Comparison of ENCODE assay signal across 10 cellular contexts in genomic region chr2:34340307-34340706, GRCh38.
"Had no signal": no experiment of that assay in that cellular context is flagged by ENCODE, and none has a peak within 500 bp of the region (broad histone marks: within the 10 kb centered on the region; RNA-seq: fewer than 3 reads in every experiment).

No MANE protein-coding gene starts in this region.

- H3K4me1 ChIP-seq: HAP-1 had no signal

- H3K4me3 ChIP-seq: HAP-1, K562 had no signal

- H3K36me3 ChIP-seq: HAP-1 had no signal

- DNase-seq: GOT3, H7, HFFc6, IMR-90, KG1 had no signal

- H3K9me3 ChIP-seq: HAP-1 had no signal

- ATAC-seq: HCT116, HepG2, K562 had no signal

- H3K27ac ChIP-seq: HL-60 had no signal
